8 cellular contexts compared by ENCODE assay signal in genomic region chr21:15552914-15553491, GRCh38.
DNase-seq lines count a peak whose midpoint lies in the region; TF ChIP-seq lines count a peak whose summit lies in the region.
"Had no signal": no experiment of that assay in that cellular context is flagged by ENCODE, and none has a peak within 500 bp of the region (broad histone marks: within the 10 kb centered on the region; RNA-seq: fewer than 3 reads in every experiment).

No MANE protein-coding gene starts in this region.

- H3K27ac ChIP-seq in dorsolateral prefrontal cortex (no peak overlapping the region), osteoblast (ENCODE audit: low read depth, low read length) (no peak overlapping the region), coronary artery (no peak overlapping the region)
- H3K27ac ChIP-seq: gastrocnemius medialis had no signal

- H3K4me1 ChIP-seq in osteoblast (ENCODE audit: insufficient read depth, low read length): no peaks in the 10 kb centered on the region
- H3K4me1 ChIP-seq: gastrocnemius medialis had no signal

- peak in 52 of 56 donors; percentile 11 to 58 (median 36) for TF ChIP-seq CTCF in dorsolateral prefrontal cortex (IDR thresholded peaks at IDR 0.05 in 54 of 56, conservative IDR thresholded peaks at IDR 0.05 in 2 of 56; ENCODE audit: low read depth in 1 of 56, partially characterized antibody in 56 of 56)
- peak; percentile 49 for TF ChIP-seq CTCF in osteoblast (IDR thresholded peaks at IDR 0.05; ENCODE audit: extremely low read depth, low read depth, low read length)
- no peak for TF ChIP-seq CTCF in coronary artery (IDR thresholded peaks at IDR 0.05)

- H3K4me2 ChIP-seq in osteoblast (ENCODE audit: insufficient read depth, low read length): no peak overlapping the region

- H3K4me3 ChIP-seq in dorsolateral prefrontal cortex (no peak overlapping the region), osteoblast (ENCODE audit: insufficient read depth, low read length) (no peak overlapping the region), coronary artery (no peak overlapping the region)
- H3K4me3 ChIP-seq: gastrocnemius medialis had no signal

- intact Hi-C loops in dorsolateral prefrontal cortex (cut with DNase I): no loop called here

- no peaks in the 10 kb centered on the region for H4K20me1 ChIP-seq in osteoblast (ENCODE audit: insufficient read depth, low read length)

- H3K27me3 ChIP-seq in dorsolateral prefrontal cortex: no peaks in the 10 kb centered on the region
- no peaks in the 10 kb centered on the region for H3K27me3 ChIP-seq in osteoblast (ENCODE audit: insufficient read depth, low read length)
- H3K27me3 ChIP-seq: gastrocnemius medialis had no signal

- DNase-seq in GM04504 (ENCODE audit: low read depth): peak; percentile 7
- peak; percentile 56 for DNase-seq in MV-4-11 (lab: John Stamatoyannopoulos, UW)
- DNase-seq in dorsolateral prefrontal cortex: no peak
- no peak for DNase-seq in osteoblast (ENCODE audit: insufficient read length, low spot score, missing footprints)
- no peak for DNase-seq in coronary artery (ENCODE audit: low spot score)
- no peak for DNase-seq in activated CD8-positive, alpha-beta memory T cell treated with anti-CD3 and anti-CD28 coated beads, Interleukin-2, amount 50 U/mL, for 48 hours
- no peak for DNase-seq in DMS153 treated with DMSO at 0.1 percent for 48 hours (lab: John Stamatoyannopoulos, UW; ENCODE audit: unreplicated experiment)
- DNase-seq: gastrocnemius medialis had no signal

- no peaks in the 10 kb centered on the region for H3K9me3 ChIP-seq in osteoblast (ENCODE audit: low read depth, low read length)
- H3K9me3 ChIP-seq: gastrocnemius medialis had no signal

- H3K79me2 ChIP-seq in osteoblast (ENCODE audit: insufficient read depth, low read length): no peaks in the 10 kb centered on the region

- no peak overlapping the region for H2AFZ ChIP-seq in osteoblast (ENCODE audit: low read length)

- no peaks in the 10 kb centered on the region for H3K36me3 ChIP-seq in osteoblast (ENCODE audit: insufficient read depth, low read length)
- H3K36me3 ChIP-seq: gastrocnemius medialis had no signal

Comparison
In these comparisons a context has a peak if more than half of its experiments do, and no peak if none do; other contexts are left out.
1. DNase-seq: peak in GM04504 (single experiment) and MV-4-11 (single experiment); none in dorsolateral prefrontal cortex (0 of 10), osteoblast (single experiment), coronary artery (single experiment), activated CD8-positive, alpha-beta memory T cell treated with anti-CD3 and anti-CD28 coated beads, Interleukin-2, amount 50 U/mL, for 48 hours (single experiment) and DMS153 treated with DMSO at 0.1 percent for 48 hours (single experiment).